8 cellular contexts compared by ENCODE assay signal in genomic region chr11:72721689-72722049, GRCh38. TPM values are rescaled to one million over a fixed set of nuclear protein-coding genes. Genes with fewer than 3 reads are reported as not detected.
A peak's percentile ranks its signal among the peaks of the same experiment; 100 is the strongest.
DNase-seq lines count a peak whose midpoint lies in the region; ATAC-seq and TF ChIP-seq lines count a peak whose summit lies in the region.

No MANE protein-coding gene starts in this region.

- POLR2A ChIA-PET in T-cell (lab: Charles Lee): no interaction called here

- no peaks in the 10 kb centered on the region for H3K9me2 ChIP-seq in GM23338 (ENCODE audit: insufficient read depth)

- H3K27ac Mint-ChIP-seq in GM23338 (peak overlapping the region; percentile 82), T-cell (peak overlapping the region; percentile 94 to 96)

- TF ChIP-seq CTCF in GM23338 (conservative IDR thresholded peaks at IDR 0.05; ENCODE audit: low read depth in 2 of 2) (no peak), breast epithelium (IDR thresholded peaks at IDR 0.05) (no peak)

- peak overlapping the region; percentile 50; the same call in 1 of the 2 replicates for H3K27ac ChIP-seq in GM23338 (ENCODE audit: low read depth)
- H3K27ac ChIP-seq in breast epithelium: peak overlapping the region; percentile 85 to 91
- H3K27ac ChIP-seq in stomach smooth muscle (ENCODE audit: low read length): peak overlapping the region; percentile 69

- no peaks in the 10 kb centered on the region; the same call in 1 of the 2 replicates for H3K4me1 ChIP-seq in GM23338 (ENCODE audit: insufficient read depth)
- peaks cover 4 to 17% of the 10 kb centered on the region in 2 donors for H3K4me1 ChIP-seq in breast epithelium
- peaks cover 56% of the 10 kb centered on the region for H3K4me1 ChIP-seq in stomach smooth muscle (ENCODE audit: control insufficient read depth, insufficient read depth, low read length)

- ATAC-seq in GM23338: peak; percentile 13
- ATAC-seq in T-cell (replicated peaks in 1 of 4): peak; percentile 28 to 47 (median 37)
- no peak for ATAC-seq in GM18868 (IDR thresholded peaks at IDR 0.05; ENCODE audit: unreplicated experiment)

- H4K20me1 ChIP-seq in GM23338 (replicated peaks; ENCODE audit: insufficient read depth): peaks cover 12% of the 10 kb centered on the region

- no peak overlapping the region for H3K4me3 ChIP-seq in GM23338
- peak overlapping the region; percentile 59 to 90 (median 68) for H3K4me3 ChIP-seq in breast epithelium
- H3K4me3 ChIP-seq in stomach smooth muscle (ENCODE audit: low read length in 2 of 2): peak overlapping the region; percentile 91 to 93

- peak overlapping the region; percentile 86 to 88 for H3K9ac ChIP-seq in stomach smooth muscle (ENCODE audit: low read length in 2 of 2)

- H3K27me3 Mint-ChIP-seq in GM23338 (ENCODE audit: insufficient read depth, low read depth, poor library complexity) (peaks cover 9% of the 10 kb centered on the region), T-cell (no peaks in the 10 kb centered on the region)

- no peaks in the 10 kb centered on the region for H3F3A ChIP-seq in GM23338 (replicated peaks; ENCODE audit: low read depth)

- H3K4me2 ChIP-seq in GM23338: no peak overlapping the region

- TF ChIP-seq POLR2A in breast epithelium (IDR thresholded peaks at IDR 0.05): no peak

- H3K9me3 Mint-ChIP-seq in GM23338 (no peaks in the 10 kb centered on the region; the same call in 2 of the 3 replicates), T-cell (no peaks in the 10 kb centered on the region)

- intact Hi-C loops in breast epithelium (cut with DNase I; ENCODE audit: low total_unique reads): loop anchor here (10.0 kb wide), 3 partner anchors 63 to 453 kb away; partner anchors contain the start of gene ATG16L2

- peaks cover 51% of the 10 kb centered on the region for H3K79me2 ChIP-seq in GM23338 (replicated peaks; ENCODE audit: insufficient read depth)

- H3K9me3 ChIP-seq in breast epithelium: no peaks in the 10 kb centered on the region
- H3K9me3 ChIP-seq in stomach smooth muscle (ENCODE audit: control insufficient read depth in 2 of 2, low read length in 2 of 2): no peaks in the 10 kb centered on the region

- no peaks in the 10 kb centered on the region for H3K27me3 ChIP-seq in GM23338 (ENCODE audit: insufficient read depth)
- no peaks in the 10 kb centered on the region for H3K27me3 ChIP-seq in breast epithelium
- H3K27me3 ChIP-seq in stomach smooth muscle (ENCODE audit: control insufficient read depth in 1 of 2, insufficient read depth in 2 of 2, low read length in 2 of 2): no peaks in the 10 kb centered on the region

- H2AFZ ChIP-seq in GM23338: no peak overlapping the region

- H3K4me1 Mint-ChIP-seq in GM23338 (peaks cover 22% of the 10 kb centered on the region), T-cell (peaks cover 66 to 78% (median 68%) of the 10 kb centered on the region in 3 donors)

- DNase-seq in GM23338 (ENCODE audit: low spot score) (no peak), T-cell (peak in 31 of 34 experiments; percentile 16 to 63 (median 40)), breast epithelium (ENCODE audit: low spot score in 2 of 2) (peak in 1 of 2 donors; percentile 62), lung microvascular endothelial cell (ENCODE audit: low read depth in 2 of 2) (peak; percentile 45 to 47), NOMO-1 (lab: John Stamatoyannopoulos, UW; ENCODE audit: unreplicated experiment in 2 of 2) (no peak), NCI-H524 treated with DMSO at 0.1 percent for 48 hours (lab: John Stamatoyannopoulos, UW) (no peak)

- H3K36me3 Mint-ChIP-seq in GM23338 (ENCODE audit: low read depth): peaks cover 8% of the 10 kb centered on the region; the same call in 2 of the 3 replicates
- peaks cover 18% of the 10 kb centered on the region for H3K36me3 Mint-ChIP-seq in T-cell

- H3K4me3 Mint-ChIP-seq in GM23338 (no peak overlapping the region; the same call in 2 of the 3 replicates), T-cell (peak overlapping the region; percentile 89 to 95 (median 92))

- CTCF ChIA-PET in T-cell (lab: Charles Lee): interaction anchor here in 1 of 2 donors (1.0 to 1.5 kb wide), 2 partner anchors 15 to 71 kb away, joined by 3 to 4 read pairs; no protein-coding TSS in a partner anchor

- no peaks in the 10 kb centered on the region for H3K36me3 ChIP-seq in GM23338 (ENCODE audit: insufficient read depth)
- no peaks in the 10 kb centered on the region for H3K36me3 ChIP-seq in breast epithelium
- peaks cover 3% of the 10 kb centered on the region in 2 donors for H3K36me3 ChIP-seq in stomach smooth muscle (ENCODE audit: control insufficient read depth in 2 of 2, insufficient read depth in 2 of 2, low read length in 2 of 2)

TF ChIP-seq in GM23338, 12 proteins besides CTCF, POLR2A, EP300 and RAD21 (continues in another document):
- TF ChIP-seq NANOG (IDR thresholded peaks at IDR 0.05; ENCODE audit: borderline replicate concordance) (no peak), ETS1 (IDR thresholded peaks at IDR 0.05) (no peak), ZNF462 (CRISPR knock-in tag; IDR thresholded peaks at IDR 0.05) (no peak), CREB1 (CRISPR knock-in tag; IDR thresholded peaks at IDR 0.05; ENCODE audit: low read depth) (no peak)

RNA-seq across cellular contexts. Expression of gene ARAP1, which starts 30.5 kb away (rescaled TPM):
- total RNA-seq in GM23338 (2014; rRNA removed; shearing (Covaris generic)): 110 and 116 TPM in 2 replicates
- 21.4 and 24.5 TPM in 2 replicates for polyA plus RNA-seq in GM23338 (2016; fragmentation: Nextera tagmentation; extraction: Ambion mirVana)
- total RNA-seq in T-cell (100 to 1,000 TPM; 117 to 162 (median 148) TPM), breast epithelium (100 to 1,000 TPM in 1 of 3 donors, 10 to 100 TPM in 2; 85.9 to 109 (median 97.0) TPM), lung microvascular endothelial cell (72.1 and 76.8 TPM in 2 replicates)

RNA-seq across cellular contexts. Expression of gene PDE2A, which starts 47.4 kb away (rescaled TPM):
- total RNA-seq in GM23338 (2014; rRNA removed; shearing (Covaris generic)): 8.2 and 16.2 TPM in 2 replicates
- polyA plus RNA-seq in GM23338 (2016; fragmentation: Nextera tagmentation; extraction: Ambion mirVana): 4.1 and 4.3 TPM in 2 replicates
- total RNA-seq in T-cell (1 to 10 TPM; 1.1 to 6.1 (median 1.7) TPM), breast epithelium (10 to 100 TPM; 23.7 to 85.9 (median 67.0) TPM), lung microvascular endothelial cell (158 and 415 TPM in 2 replicates)

Comparison
In these comparisons a context has a peak if more than half of its experiments do, and no peak if none do; other contexts are left out.
1. DNase-seq: peak in T-cell (31 of 34) and lung microvascular endothelial cell (2 of 2); none in GM23338 (single experiment), NOMO-1 (0 of 2) and NCI-H524 treated with DMSO at 0.1 percent for 48 hours (single experiment).
2. Peak in every context shown above with its lines, with median percentiles within 50 percentile points of each other: H3K27ac ChIP-seq.